In the genomic region with DNA sequence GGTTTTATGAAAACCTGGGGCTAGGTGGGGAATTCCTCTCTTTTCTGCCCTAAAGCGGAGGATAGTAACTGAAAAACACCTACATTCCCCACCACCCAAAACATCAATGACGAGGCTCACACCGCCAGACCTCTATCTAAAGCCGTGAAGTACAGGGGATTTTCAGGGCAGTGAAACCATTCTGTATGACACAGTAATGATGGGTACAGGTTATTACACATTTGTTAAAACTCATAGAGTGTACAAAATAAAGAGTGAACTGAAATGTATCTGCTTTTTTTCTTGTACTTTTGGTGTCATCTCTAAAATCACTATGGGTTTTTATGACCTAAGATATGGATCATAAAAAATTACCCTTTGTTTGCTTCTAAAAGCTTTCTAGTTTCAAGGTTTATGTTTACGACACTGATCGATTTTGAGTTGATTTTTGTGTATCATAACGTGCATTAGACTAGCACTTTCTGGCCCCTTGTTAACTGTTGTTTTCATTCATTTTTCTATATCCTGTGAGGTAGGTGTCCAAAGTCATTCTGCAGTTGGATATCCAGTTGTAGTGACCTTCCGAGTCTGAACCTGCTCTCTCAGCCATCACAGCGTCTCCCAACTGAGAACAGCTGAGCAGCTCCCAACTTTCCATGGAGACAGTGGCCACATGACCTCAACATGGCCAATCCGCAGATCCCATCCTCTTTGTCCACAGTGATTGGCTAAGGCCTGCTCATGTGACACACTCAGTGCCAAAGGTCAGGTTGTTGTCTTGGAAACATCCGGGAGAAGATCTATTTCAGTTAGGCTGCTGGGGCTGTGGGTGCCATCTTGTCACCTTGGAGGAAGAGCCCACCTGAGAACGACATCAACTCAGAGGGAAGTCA, we compare ENCODE assay signal across 1 cellular context.
TF ChIP-seq lines count a peak whose summit lies in the region.

No MANE protein-coding gene starts in this region.

TF ChIP-seq in GM12878, 131 proteins besides CTCF, POLR2A, EP300 and RAD21 (continued from another document and continues in another):
- no peak for TF ChIP-seq ELK1 (IDR thresholded peaks at IDR 0.05; ENCODE audit: low read depth, low read length)
- no peak for TF ChIP-seq ETV6 (conservative IDR thresholded peaks at IDR 0.05 in 1 of 2, IDR thresholded peaks at IDR 0.05 in 1 of 2; ENCODE audit: borderline replicate concordance in 1 of 2, low read depth in 1 of 2)
- TF ChIP-seq NR2F1 (conservative IDR thresholded peaks at IDR 0.05): peak; percentile 78
- TF ChIP-seq ZNF207 (IDR thresholded peaks at IDR 0.05; ENCODE audit: borderline replicate concordance): no peak
- no peak for TF ChIP-seq EZH2 (IDR thresholded peaks at IDR 0.05; ENCODE audit: borderline replicate concordance, control insufficient read depth, low read depth, low read length)
- no peak for TF ChIP-seq NFIC (IDR thresholded peaks at IDR 0.05; ENCODE audit: low read depth, low read length)
- TF ChIP-seq MXI1 (IDR thresholded peaks at IDR 0.05; ENCODE audit: low read depth, low read length): no peak
- peak; percentile 59; the same call in 1 of the 2 replicates for TF ChIP-seq DPF2 (IDR thresholded peaks at IDR 0.05)
- peak; percentile 56; the same call in 1 of the 2 replicates for TF ChIP-seq HDGF (IDR thresholded peaks at IDR 0.05)
- no peak for TF ChIP-seq IRF4 (IDR thresholded peaks at IDR 0.05; ENCODE audit: low read depth, low read length)
- TF ChIP-seq TBL1XR1 (IDR thresholded peaks at IDR 0.05; ENCODE audit: low read depth, low read length): no peak
- TF ChIP-seq RAD51 (IDR thresholded peaks at IDR 0.05): peak; percentile 87
- no peak for TF ChIP-seq SIX5 (IDR thresholded peaks at IDR 0.05; ENCODE audit: low read depth, low read length, severe bottlenecking)
- no peak for TF ChIP-seq EED (IDR thresholded peaks at IDR 0.05; ENCODE audit: low read depth)
- peak; percentile 91; the same call in 1 of the 2 replicates for TF ChIP-seq SMARCA5 (IDR thresholded peaks at IDR 0.05)
- TF ChIP-seq KLF5 (IDR thresholded peaks at IDR 0.05; ENCODE audit: partially characterized antibody): no peak
- no peak for TF ChIP-seq TCF7 (IDR thresholded peaks at IDR 0.05; ENCODE audit: borderline replicate concordance)
- no peak for TF ChIP-seq JUNB (IDR thresholded peaks at IDR 0.05)
- no peak for TF ChIP-seq ATF3 (IDR thresholded peaks at IDR 0.05; ENCODE audit: borderline replicate concordance, extremely low read depth, low read depth, low read length)
- TF ChIP-seq, protein P1, sequence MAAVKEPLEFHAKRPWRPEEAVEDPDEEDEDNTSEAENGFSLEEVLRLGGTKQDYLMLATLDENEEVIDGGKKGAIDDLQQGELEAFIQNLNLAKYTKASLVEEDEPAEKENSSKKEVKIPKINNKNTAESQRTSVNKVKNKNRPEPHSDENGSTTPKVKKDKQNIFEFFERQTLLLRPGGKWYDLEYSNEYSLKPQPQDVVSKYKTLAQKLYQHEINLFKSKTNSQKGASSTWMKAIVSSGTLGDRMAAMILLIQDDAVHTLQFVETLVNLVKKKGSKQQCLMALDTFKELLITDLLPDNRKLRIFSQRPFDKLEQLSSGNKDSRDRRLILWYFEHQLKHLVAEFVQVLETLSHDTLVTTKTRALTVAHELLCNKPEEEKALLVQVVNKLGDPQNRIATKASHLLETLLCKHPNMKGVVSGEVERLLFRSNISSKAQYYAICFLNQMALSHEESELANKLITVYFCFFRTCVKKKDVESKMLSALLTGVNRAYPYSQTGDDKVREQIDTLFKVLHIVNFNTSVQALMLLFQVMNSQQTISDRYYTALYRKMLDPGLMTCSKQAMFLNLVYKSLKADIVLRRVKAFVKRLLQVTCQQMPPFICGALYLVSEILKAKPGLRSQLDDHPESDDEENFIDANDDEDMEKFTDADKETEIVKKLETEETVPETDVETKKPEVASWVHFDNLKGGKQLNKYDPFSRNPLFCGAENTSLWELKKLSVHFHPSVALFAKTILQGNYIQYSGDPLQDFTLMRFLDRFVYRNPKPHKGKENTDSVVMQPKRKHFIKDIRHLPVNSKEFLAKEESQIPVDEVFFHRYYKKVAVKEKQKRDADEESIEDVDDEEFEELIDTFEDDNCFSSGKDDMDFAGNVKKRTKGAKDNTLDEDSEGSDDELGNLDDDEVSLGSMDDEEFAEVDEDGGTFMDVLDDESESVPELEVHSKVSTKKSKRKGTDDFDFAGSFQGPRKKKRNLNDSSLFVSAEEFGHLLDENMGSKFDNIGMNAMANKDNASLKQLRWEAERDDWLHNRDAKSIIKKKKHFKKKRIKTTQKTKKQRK (IDR thresholded peaks at IDR 0.05; ENCODE audit: low read depth, low read length): no peak
- TF ChIP-seq IKZF2 (IDR thresholded peaks at IDR 0.05): peak in 1 of 2 experiments; percentile 35; a peak in 1 of 4 replicates
- no peak for TF ChIP-seq ZNF622 (IDR thresholded peaks at IDR 0.05)
- no peak for TF ChIP-seq PKNOX1 (IDR thresholded peaks at IDR 0.05)
- TF ChIP-seq BHLHE40 (IDR thresholded peaks at IDR 0.05; ENCODE audit: borderline replicate concordance in 1 of 2, low read depth in 2 of 2, low read length in 1 of 2): no peak
- TF ChIP-seq CREB1 (IDR thresholded peaks at IDR 0.05; ENCODE audit: low read depth): peak; percentile 52; the same call in 1 of the 2 replicates
- TF ChIP-seq, protein P2, sequence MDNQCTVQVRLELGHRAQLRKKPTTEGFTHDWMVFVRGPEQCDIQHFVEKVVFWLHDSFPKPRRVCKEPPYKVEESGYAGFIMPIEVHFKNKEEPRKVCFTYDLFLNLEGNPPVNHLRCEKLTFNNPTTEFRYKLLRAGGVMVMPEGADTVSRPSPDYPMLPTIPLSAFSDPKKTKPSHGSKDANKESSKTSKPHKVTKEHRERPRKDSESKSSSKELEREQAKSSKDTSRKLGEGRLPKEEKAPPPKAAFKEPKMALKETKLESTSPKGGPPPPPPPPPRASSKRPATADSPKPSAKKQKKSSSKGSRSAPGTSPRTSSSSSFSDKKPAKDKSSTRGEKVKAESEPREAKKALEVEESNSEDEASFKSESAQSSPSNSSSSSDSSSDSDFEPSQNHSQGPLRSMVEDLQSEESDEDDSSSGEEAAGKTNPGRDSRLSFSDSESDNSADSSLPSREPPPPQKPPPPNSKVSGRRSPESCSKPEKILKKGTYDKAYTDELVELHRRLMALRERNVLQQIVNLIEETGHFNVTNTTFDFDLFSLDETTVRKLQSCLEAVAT (IDR thresholded peaks at IDR 0.05): peak; percentile 75
- no peak for TF ChIP-seq NR2C2 (IDR thresholded peaks at IDR 0.05; ENCODE audit: borderline replicate concordance, control insufficient read depth, insufficient read length, low read depth)
- TF ChIP-seq JUND (IDR thresholded peaks at IDR 0.05; ENCODE audit: low read depth, low read length): no peak
- no peak for TF ChIP-seq BACH1 (IDR thresholded peaks at IDR 0.05; ENCODE audit: borderline replicate concordance)
- no peak for TF ChIP-seq NRF1 (conservative IDR thresholded peaks at IDR 0.05; ENCODE audit: low read depth, low read length)
- no peak for TF ChIP-seq RUNX3 (IDR thresholded peaks at IDR 0.05; ENCODE audit: low read length)
- TF ChIP-seq RELA (IDR thresholded peaks at IDR 0.05; ENCODE audit: borderline replicate concordance, partially characterized antibody): no peak
- TF ChIP-seq SMC3 (IDR thresholded peaks at IDR 0.05; ENCODE audit: borderline replicate concordance, low read length): no peak
- TF ChIP-seq, protein P3, sequence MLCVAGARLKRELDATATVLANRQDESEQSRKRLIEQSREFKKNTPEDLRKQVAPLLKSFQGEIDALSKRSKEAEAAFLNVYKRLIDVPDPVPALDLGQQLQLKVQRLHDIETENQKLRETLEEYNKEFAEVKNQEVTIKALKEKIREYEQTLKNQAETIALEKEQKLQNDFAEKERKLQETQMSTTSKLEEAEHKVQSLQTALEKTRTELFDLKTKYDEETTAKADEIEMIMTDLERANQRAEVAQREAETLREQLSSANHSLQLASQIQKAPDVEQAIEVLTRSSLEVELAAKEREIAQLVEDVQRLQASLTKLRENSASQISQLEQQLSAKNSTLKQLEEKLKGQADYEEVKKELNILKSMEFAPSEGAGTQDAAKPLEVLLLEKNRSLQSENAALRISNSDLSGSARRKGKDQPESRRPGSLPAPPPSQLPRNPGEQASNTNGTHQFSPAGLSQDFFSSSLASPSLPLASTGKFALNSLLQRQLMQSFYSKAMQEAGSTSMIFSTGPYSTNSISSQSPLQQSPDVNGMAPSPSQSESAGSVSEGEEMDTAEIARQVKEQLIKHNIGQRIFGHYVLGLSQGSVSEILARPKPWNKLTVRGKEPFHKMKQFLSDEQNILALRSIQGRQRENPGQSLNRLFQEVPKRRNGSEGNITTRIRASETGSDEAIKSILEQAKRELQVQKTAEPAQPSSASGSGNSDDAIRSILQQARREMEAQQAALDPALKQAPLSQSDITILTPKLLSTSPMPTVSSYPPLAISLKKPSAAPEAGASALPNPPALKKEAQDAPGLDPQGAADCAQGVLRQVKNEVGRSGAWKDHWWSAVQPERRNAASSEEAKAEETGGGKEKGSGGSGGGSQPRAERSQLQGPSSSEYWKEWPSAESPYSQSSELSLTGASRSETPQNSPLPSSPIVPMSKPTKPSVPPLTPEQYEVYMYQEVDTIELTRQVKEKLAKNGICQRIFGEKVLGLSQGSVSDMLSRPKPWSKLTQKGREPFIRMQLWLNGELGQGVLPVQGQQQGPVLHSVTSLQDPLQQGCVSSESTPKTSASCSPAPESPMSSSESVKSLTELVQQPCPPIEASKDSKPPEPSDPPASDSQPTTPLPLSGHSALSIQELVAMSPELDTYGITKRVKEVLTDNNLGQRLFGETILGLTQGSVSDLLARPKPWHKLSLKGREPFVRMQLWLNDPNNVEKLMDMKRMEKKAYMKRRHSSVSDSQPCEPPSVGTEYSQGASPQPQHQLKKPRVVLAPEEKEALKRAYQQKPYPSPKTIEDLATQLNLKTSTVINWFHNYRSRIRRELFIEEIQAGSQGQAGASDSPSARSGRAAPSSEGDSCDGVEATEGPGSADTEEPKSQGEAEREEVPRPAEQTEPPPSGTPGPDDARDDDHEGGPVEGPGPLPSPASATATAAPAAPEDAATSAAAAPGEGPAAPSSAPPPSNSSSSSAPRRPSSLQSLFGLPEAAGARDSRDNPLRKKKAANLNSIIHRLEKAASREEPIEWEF (IDR thresholded peaks at IDR 0.05; ENCODE audit: insufficient replicate concordance, low read depth, low read length): no peak
- 0 out of 2 replicates have a peak, but pooled peaks have one; percentile 39 for TF ChIP-seq ZNF24 (IDR thresholded peaks at IDR 0.05)
- no peak for TF ChIP-seq RCOR1 (conservative IDR thresholded peaks at IDR 0.05; ENCODE audit: low read depth, low read length)
- TF ChIP-seq MEF2B (IDR thresholded peaks at IDR 0.05; ENCODE audit: partially characterized antibody, poor library complexity, severe bottlenecking): peak; percentile 29
- no peak for TF ChIP-seq HCFC1 (IDR thresholded peaks at IDR 0.05; ENCODE audit: low read length)
- TF ChIP-seq, protein P4, sequence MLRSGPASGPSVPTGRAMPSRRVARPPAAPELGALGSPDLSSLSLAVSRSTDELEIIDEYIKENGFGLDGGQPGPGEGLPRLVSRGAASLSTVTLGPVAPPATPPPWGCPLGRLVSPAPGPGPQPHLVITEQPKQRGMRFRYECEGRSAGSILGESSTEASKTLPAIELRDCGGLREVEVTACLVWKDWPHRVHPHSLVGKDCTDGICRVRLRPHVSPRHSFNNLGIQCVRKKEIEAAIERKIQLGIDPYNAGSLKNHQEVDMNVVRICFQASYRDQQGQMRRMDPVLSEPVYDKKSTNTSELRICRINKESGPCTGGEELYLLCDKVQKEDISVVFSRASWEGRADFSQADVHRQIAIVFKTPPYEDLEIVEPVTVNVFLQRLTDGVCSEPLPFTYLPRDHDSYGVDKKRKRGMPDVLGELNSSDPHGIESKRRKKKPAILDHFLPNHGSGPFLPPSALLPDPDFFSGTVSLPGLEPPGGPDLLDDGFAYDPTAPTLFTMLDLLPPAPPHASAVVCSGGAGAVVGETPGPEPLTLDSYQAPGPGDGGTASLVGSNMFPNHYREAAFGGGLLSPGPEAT (IDR thresholded peaks at IDR 0.05; ENCODE audit: low read depth): peak; percentile 87
- no peak for TF ChIP-seq ZSCAN29 (IDR thresholded peaks at IDR 0.05)
- no peak for TF ChIP-seq MEF2A (IDR thresholded peaks at IDR 0.05; ENCODE audit: insufficient read depth, low read depth, low read length)
- TF ChIP-seq POLR2AphosphoS2 (IDR thresholded peaks at IDR 0.05; ENCODE audit: low read depth, low read length): no peak
- TF ChIP-seq MTA2 (IDR thresholded peaks at IDR 0.05; ENCODE audit: low read depth): peak; percentile 86
- TF ChIP-seq FOXK2 (IDR thresholded peaks at IDR 0.05): no peak
- no peak for TF ChIP-seq YBX1 (IDR thresholded peaks at IDR 0.05)
- no peak for TF ChIP-seq MTA3 (IDR thresholded peaks at IDR 0.05; ENCODE audit: borderline replicate concordance, low read length)
- TF ChIP-seq KDM1A (IDR thresholded peaks at IDR 0.05; ENCODE audit: borderline replicate concordance): no peak
- TF ChIP-seq NKRF (conservative IDR thresholded peaks at IDR 0.05): no peak
- TF ChIP-seq RBBP5 (conservative IDR thresholded peaks at IDR 0.05): no peak
